In the genomic region with DNA sequence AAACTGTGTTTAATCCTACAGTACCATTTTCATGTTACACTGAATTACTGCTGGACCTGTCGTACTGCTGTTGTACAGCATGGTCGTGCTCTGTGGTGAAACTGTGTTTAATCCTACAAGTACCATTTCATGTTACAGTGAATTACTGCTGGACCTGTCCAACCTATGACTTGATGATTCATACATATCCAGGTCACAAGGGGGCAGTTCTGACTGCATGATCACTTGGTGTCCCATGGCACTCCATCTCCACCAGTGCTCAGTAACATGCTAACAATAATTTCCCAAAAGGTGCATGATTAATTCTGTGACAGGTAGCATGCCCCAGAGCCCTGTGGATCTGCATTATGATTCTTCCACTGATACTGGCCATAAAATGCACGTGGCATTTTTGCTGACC, we compare ENCODE assay signal across 18 cellular contexts.
DNase-seq lines count a peak whose midpoint lies in the region; ATAC-seq and FAIRE-seq lines count a peak whose summit lies in the region.
"Had no signal": no experiment of that assay in that cellular context is flagged by ENCODE, and none has a peak within 500 bp of the region (broad histone marks: within the 10 kb centered on the region; RNA-seq: fewer than 3 reads in every experiment).

No MANE protein-coding gene starts in this region.

- DNase-seq in stimulated activated naive CD8-positive, alpha-beta T cell treated with anti-CD3 and anti-CD28 coated beads, Interleukin-15, amount 100 ng/mL, for 72 hours, result no peak
- no peak for DNase-seq in stimulated activated naive CD8-positive, alpha-beta T cell treated with anti-CD3 and anti-CD28 coated beads, Interleukin-15, Interleukin-2, amounts not matched to agents 100 U/mL and 50 U/mL, for 24 hours
- DNase-seq in OCI-M1 (lab: John Stamatoyannopoulos, UW) (peak; percentile 11), urothelium cell line (ENCODE audit: low spot score) (no peak), NOMO-1 (lab: John Stamatoyannopoulos, UW; ENCODE audit: unreplicated experiment in 2 of 2) (no peak), MG63 (no peak)
- DNase-seq: 8988T; C1 segment of cervical spinal cord; Caco-2; CD8-positive, alpha-beta T cell; DMS153; DMS79 treated with DMSO at 0.1 percent for 48 hours; GF-D8; GOT3; HFFc6 had no signal

- no peaks in the 10 kb centered on the region for H3K27me3 ChIP-seq in MG63

- no peaks in the 10 kb centered on the region for H3K27me3 Mint-ChIP-seq in stimulated activated naive CD8-positive, alpha-beta T cell treated with anti-CD3 and anti-CD28 coated beads, Interleukin-15, amount 100 ng/mL, for 72 hours

- H3K27ac Mint-ChIP-seq in stimulated activated naive CD8-positive, alpha-beta T cell treated with anti-CD3 and anti-CD28 coated beads, Interleukin-15, amount 100 ng/mL, for 72 hours, result no peak overlapping the region
- H3K27ac Mint-ChIP-seq: CD8-positive, alpha-beta T cell; HFFc6 had no signal

- H3K9me3 ChIP-seq in MG63, result peaks cover 4% of the 10 kb centered on the region; the same call in 1 of the 2 replicates
- H3K9me3 ChIP-seq: Caco-2, HAP-1 had no signal

- peak; percentile 9 for ATAC-seq in stimulated activated naive CD8-positive, alpha-beta T cell treated with anti-CD3 and anti-CD28 coated beads, Interleukin-15, amount 100 ng/mL, for 72 hours
- no peak for ATAC-seq in stimulated activated naive CD8-positive, alpha-beta T cell treated with anti-CD3 and anti-CD28 coated beads, Interleukin-15, Interleukin-2, amounts not matched to agents 100 U/mL and 50 U/mL, for 24 hours
- ATAC-seq: CD8-positive, alpha-beta T cell had no signal

- H3K4me3 Mint-ChIP-seq in stimulated activated naive CD8-positive, alpha-beta T cell treated with anti-CD3 and anti-CD28 coated beads, Interleukin-15, amount 100 ng/mL, for 72 hours, result no peak overlapping the region
- H3K4me3 Mint-ChIP-seq: CD8-positive, alpha-beta T cell; HFFc6 had no signal

- no peaks in the 10 kb centered on the region for H3K4me1 Mint-ChIP-seq in stimulated activated naive CD8-positive, alpha-beta T cell treated with anti-CD3 and anti-CD28 coated beads, Interleukin-15, amount 100 ng/mL, for 72 hours

- H3K36me3 ChIP-seq in MG63, result no peaks in the 10 kb centered on the region
- H3K36me3 ChIP-seq: HAP-1 had no signal

- no peak overlapping the region for H3K4me3 ChIP-seq in MG63
- H3K4me3 ChIP-seq: HAP-1 had no signal

- H3K9me3 Mint-ChIP-seq in stimulated activated naive CD8-positive, alpha-beta T cell treated with anti-CD3 and anti-CD28 coated beads, Interleukin-15, amount 100 ng/mL, for 72 hours, result peaks cover 9% of the 10 kb centered on the region in 2 donors

- FAIRE-seq in urothelium cell line (lab: Jason Lieb, UNC), result peak; percentile 93
- FAIRE-seq: GM12892, H54 had no signal
